ENCODE assay signal across 9 cellular contexts in genomic region chr2:216694826-216695217, GRCh38. TPM values are rescaled to one million over a fixed set of nuclear protein-coding genes. Genes with fewer than 3 reads are reported as not detected.
DNase-seq lines count a peak whose midpoint lies in the region; ATAC-seq and TF ChIP-seq lines count a peak whose summit lies in the region.
"Had no signal": no experiment of that assay in that cellular context is flagged by ENCODE, and none has a peak within 500 bp of the region (broad histone marks: within the 10 kb centered on the region; RNA-seq: fewer than 3 reads in every experiment).

No MANE protein-coding gene starts in this region.

- H3K27ac Mint-ChIP-seq in activated CD4-positive, alpha-beta T cell treated with anti-CD3 and anti-CD28 coated beads, Interleukin-2, amount 10 ng/mL, durations not matched to agents 24 days and 14 days = no peak overlapping the region
- H3K27ac Mint-ChIP-seq in activated CD4-positive, alpha-beta T cell treated with anti-CD3 and anti-CD28 coated beads for 36 hours = no peak overlapping the region
- H3K27ac Mint-ChIP-seq in type B pancreatic cell = peak overlapping the region; percentile 82
- no peak overlapping the region for H3K27ac Mint-ChIP-seq in activated CD8-positive, alpha-beta T cell treated with anti-CD3 and anti-CD28 coated beads for 36 hours
- H3K27ac Mint-ChIP-seq: natural killer cell treated with Interleukin-12 subunit alpha and Interleukin-12 subunit beta and Interleukin-15 and Interleukin-18, amount 100 ng/mL, for 72 hours had no signal

- intact Hi-C loops in activated CD4-positive, alpha-beta T cell treated with anti-CD3 and anti-CD28 coated beads, Interleukin-2, amount 10 ng/mL, durations not matched to agents 24 days and 14 days (cut with micrococcal nuclease) = loop anchor here (5.0 kb wide), 3 partner anchors 162 to 1062 kb away; no protein-coding TSS in a partner anchor
- intact Hi-C loops in activated CD4-positive, alpha-beta T cell treated with anti-CD3 and anti-CD28 coated beads for 36 hours (cut with DNase I, micrococcal nuclease) = loop anchor here (2.0 to 10.0 kb wide), 8 partner anchors 62 to 1062 kb away; partner anchors contain the start of gene IGFBP2 (in 2 of the 2)
- intact Hi-C loops in mucosa of descending colon (cut with DNase I, micrococcal nuclease) = loop anchor here in 1 of 2 donors (5.0 to 10.0 kb wide), 3 partner anchors 370 to 817 kb away; no protein-coding TSS in a partner anchor
- intact Hi-C loops in activated CD8-positive, alpha-beta T cell treated with anti-CD3 and anti-CD28 coated beads for 36 hours (cut with micrococcal nuclease) = loop anchor here (5.0 kb wide), 1 partner anchor 462 kb away; no protein-coding TSS in a partner anchor

- H3K36me3 ChIP-seq in mucosa of descending colon (ENCODE audit: low read depth) = no peaks in the 10 kb centered on the region

- TF ChIP-seq CTCF in coronary artery (IDR thresholded peaks at IDR 0.05) (no peak), mucosa of descending colon (IDR thresholded peaks at IDR 0.05) (no peak), type B pancreatic cell (conservative IDR thresholded peaks at IDR 0.05) (no peak)
- no peak for TF ChIP-seq CTCF in activated CD8-positive, alpha-beta T cell treated with anti-CD3 and anti-CD28 coated beads for 36 hours (IDR thresholded peaks at IDR 0.05)

- H3K27ac ChIP-seq in coronary artery = peak overlapping the region; percentile 89 to 95

- peak overlapping the region; percentile 89 for H3K4me3 Mint-ChIP-seq in activated CD4-positive, alpha-beta T cell treated with anti-CD3 and anti-CD28 coated beads, Interleukin-2, amount 10 ng/mL, durations not matched to agents 24 days and 14 days
- no peak overlapping the region for H3K4me3 Mint-ChIP-seq in activated CD4-positive, alpha-beta T cell treated with anti-CD3 and anti-CD28 coated beads for 36 hours
- H3K4me3 Mint-ChIP-seq in type B pancreatic cell = peak overlapping the region; percentile 92
- no peak overlapping the region for H3K4me3 Mint-ChIP-seq in activated CD8-positive, alpha-beta T cell treated with anti-CD3 and anti-CD28 coated beads for 36 hours

- CTCF ChIA-PET in activated CD4-positive, alpha-beta T cell treated with anti-CD3 and anti-CD28 coated beads for 36 hours (lab: Charles Lee) = interaction anchor here (0.7 to 1.8 kb wide), 4 partner anchors 9 to 816 kb away, joined by 3 to 8 read pairs (median 6); no protein-coding TSS in a partner anchor
- CTCF ChIA-PET in activated CD8-positive, alpha-beta T cell treated with anti-CD3 and anti-CD28 coated beads for 36 hours (lab: Charles Lee) = interaction anchor here (1.0 to 1.9 kb wide), 5 partner anchors 10 to 1095 kb away, joined by 3 to 9 read pairs (median 5); no protein-coding TSS in a partner anchor

- H3K4me3 ChIP-seq in coronary artery (peak overlapping the region; percentile 77), mucosa of descending colon (peak overlapping the region; percentile 19)

- POLR2A ChIA-PET in activated CD4-positive, alpha-beta T cell treated with anti-CD3 and anti-CD28 coated beads for 36 hours (lab: Charles Lee) = no interaction called here
- POLR2A ChIA-PET in activated CD8-positive, alpha-beta T cell treated with anti-CD3 and anti-CD28 coated beads for 36 hours (lab: Charles Lee) = no interaction called here

- H3K9me3 ChIP-seq in mucosa of descending colon = no peaks in the 10 kb centered on the region

- H3K9me3 Mint-ChIP-seq in activated CD4-positive, alpha-beta T cell treated with anti-CD3 and anti-CD28 coated beads, Interleukin-2, amount 10 ng/mL, durations not matched to agents 24 days and 14 days = no peaks in the 10 kb centered on the region
- no peaks in the 10 kb centered on the region for H3K9me3 Mint-ChIP-seq in activated CD4-positive, alpha-beta T cell treated with anti-CD3 and anti-CD28 coated beads for 36 hours (ENCODE audit: low read depth)
- H3K9me3 Mint-ChIP-seq in type B pancreatic cell = no peaks in the 10 kb centered on the region
- H3K9me3 Mint-ChIP-seq in activated CD8-positive, alpha-beta T cell treated with anti-CD3 and anti-CD28 coated beads for 36 hours = no peaks in the 10 kb centered on the region
- H3K9me3 Mint-ChIP-seq: natural killer cell treated with Interleukin-12 subunit alpha and Interleukin-12 subunit beta and Interleukin-15 and Interleukin-18, amount 100 ng/mL, for 72 hours had no signal

- peaks cover 18% of the 10 kb centered on the region for H3K4me1 Mint-ChIP-seq in activated CD4-positive, alpha-beta T cell treated with anti-CD3 and anti-CD28 coated beads, Interleukin-2, amount 10 ng/mL, durations not matched to agents 24 days and 14 days
- peaks cover 32% of the 10 kb centered on the region for H3K4me1 Mint-ChIP-seq in activated CD4-positive, alpha-beta T cell treated with anti-CD3 and anti-CD28 coated beads for 36 hours
- peaks cover 37% of the 10 kb centered on the region for H3K4me1 Mint-ChIP-seq in type B pancreatic cell (ENCODE audit: unreplicated experiment)
- peaks cover 23% of the 10 kb centered on the region for H3K4me1 Mint-ChIP-seq in activated CD8-positive, alpha-beta T cell treated with anti-CD3 and anti-CD28 coated beads for 36 hours (ENCODE audit: low read depth)

- peaks cover 65% of the 10 kb centered on the region for H3K27me3 Mint-ChIP-seq in activated CD4-positive, alpha-beta T cell treated with anti-CD3 and anti-CD28 coated beads, Interleukin-2, amount 10 ng/mL, durations not matched to agents 24 days and 14 days
- peaks cover 55% of the 10 kb centered on the region for H3K27me3 Mint-ChIP-seq in activated CD4-positive, alpha-beta T cell treated with anti-CD3 and anti-CD28 coated beads for 36 hours
- peaks cover 30% of the 10 kb centered on the region for H3K27me3 Mint-ChIP-seq in type B pancreatic cell
- H3K27me3 Mint-ChIP-seq in activated CD8-positive, alpha-beta T cell treated with anti-CD3 and anti-CD28 coated beads for 36 hours = peaks cover 47% of the 10 kb centered on the region

- no peak for DNase-seq in activated CD4-positive, alpha-beta T cell treated with anti-CD3 and anti-CD28 coated beads, Interleukin-2, amount 10 ng/mL, durations not matched to agents 24 days and 14 days
- DNase-seq in activated CD4-positive, alpha-beta T cell treated with anti-CD3 and anti-CD28 coated beads for 36 hours = no peak
- no peak for DNase-seq in coronary artery (ENCODE audit: low spot score)
- DNase-seq in mucosa of descending colon = no peak
- no peak for DNase-seq in type B pancreatic cell (ENCODE audit: extremely low spot score, unreplicated experiment)
- no peak for DNase-seq in activated CD8-positive, alpha-beta T cell treated with anti-CD3 and anti-CD28 coated beads for 36 hours
- no peak for DNase-seq in H4 (ENCODE audit: low spot score)

- H3K36me3 Mint-ChIP-seq in activated CD4-positive, alpha-beta T cell treated with anti-CD3 and anti-CD28 coated beads, Interleukin-2, amount 10 ng/mL, durations not matched to agents 24 days and 14 days (ENCODE audit: low read depth) = no peaks in the 10 kb centered on the region
- no peaks in the 10 kb centered on the region for H3K36me3 Mint-ChIP-seq in activated CD4-positive, alpha-beta T cell treated with anti-CD3 and anti-CD28 coated beads for 36 hours (ENCODE audit: low read depth)
- no peaks in the 10 kb centered on the region for H3K36me3 Mint-ChIP-seq in type B pancreatic cell
- no peaks in the 10 kb centered on the region for H3K36me3 Mint-ChIP-seq in activated CD8-positive, alpha-beta T cell treated with anti-CD3 and anti-CD28 coated beads for 36 hours (ENCODE audit: low read depth)
- H3K36me3 Mint-ChIP-seq: natural killer cell treated with Interleukin-12 subunit alpha and Interleukin-12 subunit beta and Interleukin-15 and Interleukin-18, amount 100 ng/mL, for 72 hours had no signal

- ATAC-seq in activated CD4-positive, alpha-beta T cell treated with anti-CD3 and anti-CD28 coated beads for 36 hours = no peak
- ATAC-seq in mucosa of descending colon = no peak
- ATAC-seq in activated CD8-positive, alpha-beta T cell treated with anti-CD3 and anti-CD28 coated beads for 36 hours = no peak
- ATAC-seq in GM21390 (IDR thresholded peaks at IDR 0.05; ENCODE audit: unreplicated experiment) = no peak
- ATAC-seq: natural killer cell treated with Interleukin-12 subunit alpha and Interleukin-12 subunit beta and Interleukin-15 and Interleukin-18, amount 100 ng/mL, for 72 hours had no signal

- H3K4me1 ChIP-seq in mucosa of descending colon (ENCODE audit: low read depth) = peaks cover 19% of the 10 kb centered on the region

RNA-seq across cellular contexts. Expression of gene IGFBP5, which starts 0.5 kb away (rescaled TPM):
- not detected in 2 replicates for total RNA-seq in activated CD4-positive, alpha-beta T cell treated with anti-CD3 and anti-CD28 coated beads, Interleukin-2, amount 10 ng/mL, durations not matched to agents 24 days and 14 days
- not detected for total RNA-seq in activated CD4-positive, alpha-beta T cell treated with anti-CD3 and anti-CD28 coated beads for 36 hours
- 100 to 1,000 TPM in 1 of 3 donors, 10 to 100 TPM in 2; 36.4 to 628 (median 95.9) TPM for total RNA-seq in mucosa of descending colon
- total RNA-seq in type B pancreatic cell (ENCODE audit: low replicate concordance) = 51.0 and 245 TPM in 2 replicates
- total RNA-seq in activated CD8-positive, alpha-beta T cell treated with anti-CD3 and anti-CD28 coated beads for 36 hours = not detected
- total RNA-seq in H4 (2014; rRNA removed; shearing (Covaris generic)) = 366 and 374 TPM in 2 replicates

Comparison
In these comparisons a context has a peak if more than half of its experiments do, and no peak if none do; other contexts are left out.
1. H3K4me3 Mint-ChIP-seq: peak in activated CD4-positive, alpha-beta T cell treated with anti-CD3 and anti-CD28 coated beads, Interleukin-2, amount 10 ng/mL, durations not matched to agents 24 days and 14 days (single experiment) and type B pancreatic cell (single experiment); none in activated CD4-positive, alpha-beta T cell treated with anti-CD3 and anti-CD28 coated beads for 36 hours (single experiment) and activated CD8-positive, alpha-beta T cell treated with anti-CD3 and anti-CD28 coated beads for 36 hours (single experiment).
2. RNA of gene IGFBP5, which starts 0.5 kb away (total RNA-seq): 366 to 374 TPM in H4, 51.0 to 245 TPM in type B pancreatic cell and 36.4 to 628 TPM in mucosa of descending colon; not detected in activated CD4-positive, alpha-beta T cell treated with anti-CD3 and anti-CD28 coated beads for 36 hours, not detected in activated CD8-positive, alpha-beta T cell treated with anti-CD3 and anti-CD28 coated beads for 36 hours and not detected in activated CD4-positive, alpha-beta T cell treated with anti-CD3 and anti-CD28 coated beads, Interleukin-2, amount 10 ng/mL, durations not matched to agents 24 days and 14 days; every median in the first group is over 10 times any median in the second.